In the genomic region with DNA sequence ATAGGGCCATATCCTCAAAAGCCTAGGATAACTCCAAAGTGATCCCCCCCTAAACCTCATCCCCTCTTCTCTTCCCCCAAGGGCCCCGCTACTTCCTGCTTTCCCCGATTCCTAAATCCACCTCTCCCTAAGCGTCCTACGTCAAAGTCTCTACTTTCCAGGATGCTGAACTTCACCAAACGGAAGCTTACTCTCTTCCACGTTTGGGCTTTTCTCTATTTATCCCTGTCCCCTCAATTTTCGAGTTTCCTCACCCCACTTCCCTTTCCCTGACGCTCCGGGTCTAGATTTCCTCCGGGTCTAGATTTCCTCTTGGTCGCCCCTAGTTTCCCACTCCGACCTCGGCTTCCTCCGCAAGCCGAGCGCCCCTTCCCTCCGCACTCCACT, we compare ENCODE assay signal across 8 cellular contexts. TPM values are rescaled to one million over a fixed set of nuclear protein-coding genes. Genes with fewer than 3 reads are reported as not detected.
DNase-seq lines count a peak whose midpoint lies in the region; ATAC-seq and TF ChIP-seq lines count a peak whose summit lies in the region.

No MANE protein-coding gene starts in this region.

- TF ChIP-seq CTCF in AG10803 (conservative IDR thresholded peaks at IDR 0.05; ENCODE audit: low read length), result no peak
- no peak for TF ChIP-seq CTCF in HEK293 (tag by site-specific recombination; IDR thresholded peaks at IDR 0.05)
- no peak for TF ChIP-seq CTCF in activated CD8-positive, alpha-beta T cell treated with anti-CD3 and anti-CD28 coated beads for 36 hours (IDR thresholded peaks at IDR 0.05)
- no peak for TF ChIP-seq CTCF in heart right ventricle (IDR thresholded peaks at IDR 0.05)

- H3K27me3 Mint-ChIP-seq in activated CD8-positive, alpha-beta T cell treated with anti-CD3 and anti-CD28 coated beads for 36 hours, result no peaks in the 10 kb centered on the region

- CTCF ChIA-PET in HEK293 (lab: Yijun Ruan, JAX), result interaction anchor here (0.5 to 1.2 kb wide), 4 partner anchors 24 to 1618 kb away, joined by 3 to 6 read pairs (median 5); no protein-coding TSS in a partner anchor
- CTCF ChIA-PET in activated CD8-positive, alpha-beta T cell treated with anti-CD3 and anti-CD28 coated beads for 36 hours (lab: Charles Lee), result interaction anchor here (0.8 to 1.7 kb wide), 4 partner anchors 18 to 133 kb away, joined by 4 to 6 read pairs (median 5); partner anchors contain the start of gene RNU2-63P

- ATAC-seq in activated CD8-positive, alpha-beta T cell treated with anti-CD3 and anti-CD28 coated beads for 36 hours, result no peak
- peak in 5 of 8 donors; percentile 12 to 41 (median 26) for ATAC-seq in heart right ventricle
- no peak for ATAC-seq in sciatic nerve
- no peak for ATAC-seq in HG03139 (IDR thresholded peaks at IDR 0.05; ENCODE audit: unreplicated experiment)

- H3K4me1 Mint-ChIP-seq in activated CD8-positive, alpha-beta T cell treated with anti-CD3 and anti-CD28 coated beads for 36 hours (ENCODE audit: low read depth), result peaks cover 68% of the 10 kb centered on the region

- H3K4me1 ChIP-seq in HEK293 (ENCODE audit: control insufficient read depth, insufficient read depth, low read length) (peaks cover 5% of the 10 kb centered on the region; the same call in 1 of the 2 replicates), heart right ventricle (peaks cover 0 to 45% (median 40%) of the 10 kb centered on the region in 9 donors)

- no peaks in the 10 kb centered on the region for H3K9me3 ChIP-seq in HEK293 (ENCODE audit: control insufficient read depth, insufficient read depth, low read depth, low read length)
- no peaks in the 10 kb centered on the region for H3K9me3 ChIP-seq in heart right ventricle

- no peaks in the 10 kb centered on the region; a peak in 1 of 3 replicates for H3K36me3 ChIP-seq in HEK293 (ENCODE audit: control insufficient read depth in 2 of 2, insufficient read depth in 1 of 2, low read length in 2 of 2)
- H3K36me3 ChIP-seq in heart right ventricle, result peaks cover 0 to 5% (median 0%) of the 10 kb centered on the region in 9 donors

- intact Hi-C loops in activated CD8-positive, alpha-beta T cell treated with anti-CD3 and anti-CD28 coated beads for 36 hours (cut with micrococcal nuclease), result loop anchor here (5.0 kb wide), 1 partner anchor 38 kb away; the partner anchor contains the start of gene RNU2-63P
- intact Hi-C loops in heart right ventricle (cut with DNase I) (loop anchor here in 1 of 10 donors (10.0 kb wide), 1 partner anchor 1270 kb away; no protein-coding TSS in a partner anchor), sciatic nerve (cut with DNase I) (no loop called here)

- peak overlapping the region; percentile 95 for H3K4me3 Mint-ChIP-seq in activated CD8-positive, alpha-beta T cell treated with anti-CD3 and anti-CD28 coated beads for 36 hours

- peaks cover 50% of the 10 kb centered on the region for H3K36me3 Mint-ChIP-seq in activated CD8-positive, alpha-beta T cell treated with anti-CD3 and anti-CD28 coated beads for 36 hours (ENCODE audit: low read depth)

- no peaks in the 10 kb centered on the region for H3K9me3 Mint-ChIP-seq in activated CD8-positive, alpha-beta T cell treated with anti-CD3 and anti-CD28 coated beads for 36 hours

- H3K27ac ChIP-seq in HEK293 (ENCODE audit: extremely low read depth, low read depth, low read length), result peak overlapping the region; percentile 92
- H3K27ac ChIP-seq in heart right ventricle, result peak overlapping the region; percentile 90 to 100 (median 98)

- no peaks in the 10 kb centered on the region for H3K27me3 ChIP-seq in heart right ventricle

- POLR2A ChIA-PET in HEK293 (lab: Yijun Ruan, JAX), result interaction anchor here (0.9 kb wide), 1 partner anchor 427 kb away, joined by 3 read pairs; no protein-coding TSS in a partner anchor
- POLR2A ChIA-PET in activated CD8-positive, alpha-beta T cell treated with anti-CD3 and anti-CD28 coated beads for 36 hours (lab: Charles Lee), result interaction anchor here (1.0 to 1.9 kb wide), 2 partner anchors 9 to 39 kb away, joined by 3 to 17 read pairs; partner anchors contain the start of gene RNU2-63P

- WGBS in heart right ventricle, 2 donors, result 0% methylated on average over 17 of the region's 17 CpGs

- peak overlapping the region; percentile 90 for H3K4me3 ChIP-seq in AG10803 (ENCODE audit: low read length)
- H3K4me3 ChIP-seq in HEK293 (ENCODE audit: low read depth, low read length), result peak overlapping the region; percentile 85
- H3K4me3 ChIP-seq in heart right ventricle, result peak overlapping the region; percentile 70 to 95 (median 86)

- DNase-seq in AG10803 (ENCODE audit: low read depth) (peak; percentile 39), heart right ventricle (no peak), renal cortical epithelial cell (ENCODE audit: low read depth) (peak; percentile 18), sciatic nerve (ENCODE audit: low spot score) (no peak), SHP77 treated with DMSO at 0.1 percent for 48 hours (lab: John Stamatoyannopoulos, UW) (no peak)
- no peak for DNase-seq in activated CD8-positive, alpha-beta T cell treated with anti-CD3 and anti-CD28 coated beads for 36 hours

- peak overlapping the region; percentile 98 for H3K27ac Mint-ChIP-seq in activated CD8-positive, alpha-beta T cell treated with anti-CD3 and anti-CD28 coated beads for 36 hours

TF ChIP-seq in HEK293, 187 proteins besides CTCF, POLR2A, EP300 and RAD21 (continues in another document):
- TF ChIP-seq, protein P1, sequence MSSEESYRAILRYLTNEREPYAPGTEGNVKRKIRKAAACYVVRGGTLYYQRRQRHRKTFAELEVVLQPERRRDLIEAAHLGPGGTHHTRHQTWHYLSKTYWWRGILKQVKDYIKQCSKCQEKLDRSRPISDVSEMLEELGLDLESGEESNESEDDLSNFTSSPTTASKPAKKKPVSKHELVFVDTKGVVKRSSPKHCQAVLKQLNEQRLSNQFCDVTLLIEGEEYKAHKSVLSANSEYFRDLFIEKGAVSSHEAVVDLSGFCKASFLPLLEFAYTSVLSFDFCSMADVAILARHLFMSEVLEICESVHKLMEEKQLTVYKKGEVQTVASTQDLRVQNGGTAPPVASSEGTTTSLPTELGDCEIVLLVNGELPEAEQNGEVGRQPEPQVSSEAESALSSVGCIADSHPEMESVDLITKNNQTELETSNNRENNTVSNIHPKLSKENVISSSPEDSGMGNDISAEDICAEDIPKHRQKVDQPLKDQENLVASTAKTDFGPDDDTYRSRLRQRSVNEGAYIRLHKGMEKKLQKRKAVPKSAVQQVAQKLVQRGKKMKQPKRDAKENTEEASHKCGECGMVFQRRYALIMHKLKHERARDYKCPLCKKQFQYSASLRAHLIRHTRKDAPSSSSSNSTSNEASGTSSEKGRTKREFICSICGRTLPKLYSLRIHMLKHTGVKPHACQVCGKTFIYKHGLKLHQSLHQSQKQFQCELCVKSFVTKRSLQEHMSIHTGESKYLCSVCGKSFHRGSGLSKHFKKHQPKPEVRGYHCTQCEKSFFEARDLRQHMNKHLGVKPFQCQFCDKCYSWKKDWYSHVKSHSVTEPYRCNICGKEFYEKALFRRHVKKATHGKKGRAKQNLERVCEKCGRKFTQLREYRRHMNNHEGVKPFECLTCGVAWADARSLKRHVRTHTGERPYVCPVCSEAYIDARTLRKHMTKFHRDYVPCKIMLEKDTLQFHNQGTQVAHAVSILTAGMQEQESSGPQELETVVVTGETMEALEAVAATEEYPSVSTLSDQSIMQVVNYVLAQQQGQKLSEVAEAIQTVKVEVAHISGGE (tag by site-specific recombination; conservative IDR thresholded peaks at IDR 0.05; ENCODE audit: low read depth), result peak; percentile 62; the same call in 1 of the 2 replicates
- TF ChIP-seq PRDM1 (tag by site-specific recombination; IDR thresholded peaks at IDR 0.05) (peak; percentile 45), ZNF48 (tag by site-specific recombination; IDR thresholded peaks at IDR 0.05) (no peak), KLF7 (tag by site-specific recombination; IDR thresholded peaks at IDR 0.05; ENCODE audit: borderline replicate concordance) (no peak), ZNF19 (tag by site-specific recombination; IDR thresholded peaks at IDR 0.05; ENCODE audit: low read depth) (no peak)
- TF ChIP-seq, protein P2, sequence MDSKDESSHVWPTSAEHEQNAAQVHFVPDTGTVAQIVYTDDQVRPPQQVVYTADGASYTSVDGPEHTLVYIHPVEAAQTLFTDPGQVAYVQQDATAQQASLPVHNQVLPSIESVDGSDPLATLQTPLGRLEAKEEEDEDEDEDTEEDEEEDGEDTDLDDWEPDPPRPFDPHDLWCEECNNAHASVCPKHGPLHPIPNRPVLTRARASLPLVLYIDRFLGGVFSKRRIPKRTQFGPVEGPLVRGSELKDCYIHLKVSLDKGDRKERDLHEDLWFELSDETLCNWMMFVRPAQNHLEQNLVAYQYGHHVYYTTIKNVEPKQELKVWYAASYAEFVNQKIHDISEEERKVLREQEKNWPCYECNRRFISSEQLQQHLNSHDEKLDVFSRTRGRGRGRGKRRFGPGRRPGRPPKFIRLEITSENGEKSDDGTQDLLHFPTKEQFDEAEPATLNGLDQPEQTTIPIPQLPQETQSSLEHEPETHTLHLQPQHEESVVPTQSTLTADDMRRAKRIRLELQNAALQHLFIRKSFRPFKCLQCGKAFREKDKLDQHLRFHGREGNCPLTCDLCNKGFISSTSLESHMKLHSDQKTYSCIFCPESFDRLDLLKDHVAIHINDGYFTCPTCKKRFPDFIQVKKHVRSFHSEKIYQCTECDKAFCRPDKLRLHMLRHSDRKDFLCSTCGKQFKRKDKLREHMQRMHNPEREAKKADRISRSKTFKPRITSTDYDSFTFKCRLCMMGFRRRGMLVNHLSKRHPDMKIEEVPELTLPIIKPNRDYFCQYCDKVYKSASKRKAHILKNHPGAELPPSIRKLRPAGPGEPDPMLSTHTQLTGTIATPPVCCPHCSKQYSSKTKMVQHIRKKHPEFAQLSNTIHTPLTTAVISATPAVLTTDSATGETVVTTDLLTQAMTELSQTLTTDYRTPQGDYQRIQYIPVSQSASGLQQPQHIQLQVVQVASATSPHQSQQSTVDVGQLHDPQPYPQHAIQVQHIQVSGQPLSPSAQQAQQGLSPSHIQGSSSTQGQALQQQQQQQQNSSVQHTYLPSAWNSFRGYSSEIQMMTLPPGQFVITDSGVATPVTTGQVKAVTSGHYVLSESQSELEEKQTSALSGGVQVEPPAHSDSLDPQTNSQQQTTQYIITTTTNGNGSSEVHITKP (tag by site-specific recombination; IDR thresholded peaks at IDR 0.05), result peak; percentile 52; the same call in 1 of the 2 replicates

RNA-seq across cellular contexts. Expression of gene KRCC1, which starts 0.5 kb away (rescaled TPM):
- 10 to 100 TPM; 10.8 to 11.1 TPM for total RNA-seq in activated CD8-positive, alpha-beta T cell treated with anti-CD3 and anti-CD28 coated beads for 36 hours
- 10 to 100 TPM; 20.1 to 26.7 (median 22.0) TPM for total RNA-seq in heart right ventricle
- 10 to 100 TPM; 18.5 to 27.0 TPM for polyA plus RNA-seq in heart right ventricle
- total RNA-seq in renal cortical epithelial cell, result 30.7 and 31.6 TPM in 2 replicates
- 35.0 TPM for total RNA-seq in sciatic nerve

RNA-seq across cellular contexts. Expression of gene SMYD1, which starts 12.6 kb away (rescaled TPM):
- total RNA-seq in activated CD8-positive, alpha-beta T cell treated with anti-CD3 and anti-CD28 coated beads for 36 hours, result not detected
- 100 to 1,000 TPM; 287 to 534 (median 395) TPM for total RNA-seq in heart right ventricle
- polyA plus RNA-seq in heart right ventricle, result 10 to 100 TPM; 78.7 to 94.0 TPM
- total RNA-seq in renal cortical epithelial cell, result not detected in 2 replicates
- total RNA-seq in sciatic nerve, result 0.49 TPM

RNA-seq across cellular contexts. Expression of gene RNU2-63P, which starts 38.7 kb away (rescaled TPM):
- total RNA-seq in activated CD8-positive, alpha-beta T cell treated with anti-CD3 and anti-CD28 coated beads for 36 hours, result 1 to 10 TPM; 6.0 to 7.6 TPM
- total RNA-seq in heart right ventricle, result 1 to 10 TPM in 2 of 10 donors, not detected in 8; 4.0 to 7.0 TPM
- polyA plus RNA-seq in heart right ventricle, result not detected
- total RNA-seq in renal cortical epithelial cell, result not detected in 2 replicates
- total RNA-seq in sciatic nerve, result 10.3 TPM

Comparison
In these comparisons a context has a peak if more than half of its experiments do, and no peak if none do; other contexts are left out.
1. DNase-seq: peak in AG10803 (single experiment) and renal cortical epithelial cell (single experiment); none in activated CD8-positive, alpha-beta T cell treated with anti-CD3 and anti-CD28 coated beads for 36 hours (single experiment), heart right ventricle (0 of 2), sciatic nerve (single experiment) and SHP77 treated with DMSO at 0.1 percent for 48 hours (single experiment).
2. ATAC-seq: peak in heart right ventricle (5 of 8); none in activated CD8-positive, alpha-beta T cell treated with anti-CD3 and anti-CD28 coated beads for 36 hours (single experiment), sciatic nerve (single experiment) and HG03139 (single experiment).
3. RNA of gene SMYD1, which starts 12.6 kb away (total RNA-seq): 287 to 534 TPM in heart right ventricle; 0.49 TPM in sciatic nerve (single experiment), not detected in activated CD8-positive, alpha-beta T cell treated with anti-CD3 and anti-CD28 coated beads for 36 hours and not detected in renal cortical epithelial cell; every median in the first group is over 100 times any median in the second.
4. Peak in every context shown above with its lines, with median percentiles within 50 percentile points of each other: H3K4me3 ChIP-seq.